ENCODE assay signal across 8 cellular contexts in genomic region chr10:44300666-44301649, GRCh38.
DNase-seq lines count a peak whose midpoint lies in the region; ATAC-seq and TF ChIP-seq lines count a peak whose summit lies in the region.

No MANE protein-coding gene starts in this region.

- DNase-seq in NCI-H748 (lab: John Stamatoyannopoulos, UW; ENCODE audit: unreplicated experiment) (peak; percentile 43), NCI-H748 treated with DMSO at 0.1 percent for 48 hours (lab: John Stamatoyannopoulos, UW) (no peak), NCI-H2196 treated with DMSO at 0.1 percent for 48 hours (lab: John Stamatoyannopoulos, UW; ENCODE audit: unreplicated experiment) (peak; percentile 39), fibroblast of pulmonary artery (ENCODE audit: low read depth) (peak; percentile 68), NCI-H128 (lab: John Stamatoyannopoulos, UW; ENCODE audit: unreplicated experiment) (no peak), D341Med (ENCODE audit: low spot score) (no peak), OCI-M1 (lab: John Stamatoyannopoulos, UW) (no peak)

- ATAC-seq in HG02588 (IDR thresholded peaks at IDR 0.05; ENCODE audit: unreplicated experiment), result peak; percentile 90

- no peak overlapping the region for H3K4me3 ChIP-seq in fibroblast of pulmonary artery (replicated peaks; ENCODE audit: low read depth, low read length)

- TF ChIP-seq CTCF in fibroblast of pulmonary artery (IDR thresholded peaks at IDR 0.05; ENCODE audit: low read length, missing control alignments), result no peak

Comparison
In these comparisons a context has a peak if more than half of its experiments do, and no peak if none do; other contexts are left out.
1. DNase-seq: peak in NCI-H748 (single experiment), NCI-H2196 treated with DMSO at 0.1 percent for 48 hours (single experiment) and fibroblast of pulmonary artery (single experiment); none in NCI-H748 treated with DMSO at 0.1 percent for 48 hours (single experiment), NCI-H128 (single experiment), D341Med (single experiment) and OCI-M1 (single experiment).